10 cellular contexts compared by ENCODE assay signal in the genomic region with DNA sequence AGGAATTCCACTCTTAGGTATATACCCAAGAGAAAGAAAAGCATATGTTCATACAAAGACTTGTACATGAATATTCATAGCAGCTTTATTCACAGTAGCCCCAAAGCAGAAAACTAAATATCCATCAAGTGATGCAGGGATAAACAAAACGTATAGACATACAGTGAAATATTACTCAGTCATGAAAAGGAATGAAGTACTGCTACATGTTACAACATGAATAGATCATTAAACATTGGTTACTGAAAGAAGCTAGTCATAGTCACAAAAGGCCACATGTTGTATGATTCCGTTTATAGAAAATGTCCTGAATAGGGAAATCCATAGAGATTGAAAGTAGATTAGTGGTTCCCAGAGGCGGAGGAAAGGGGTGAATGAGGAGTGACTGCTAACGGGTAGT. TPM values are rescaled to one million over a fixed set of nuclear protein-coding genes. Genes with fewer than 3 reads are reported as not detected.
DNase-seq lines count a peak whose midpoint lies in the region; ATAC-seq and TF ChIP-seq lines count a peak whose summit lies in the region.
"Had no signal": no experiment of that assay in that cellular context is flagged by ENCODE, and none has a peak within 500 bp of the region (broad histone marks: within the 10 kb centered on the region; RNA-seq: fewer than 3 reads in every experiment).

No MANE protein-coding gene starts in this region.

- no peaks in the 10 kb centered on the region for H4K20me1 ChIP-seq in hepatocyte (ENCODE audit: insufficient read depth, poor library complexity, severe bottlenecking)

- H3K79me2 ChIP-seq in hepatocyte = no peaks in the 10 kb centered on the region

- no peak for DNase-seq in T-helper 1 cell
- no peak for DNase-seq in activated CD4-positive, alpha-beta memory T cell treated with anti-CD3 and anti-CD28 coated beads for 36 hours
- DNase-seq in hepatocyte (ENCODE audit: low spot score) = no peak
- no peak for DNase-seq in EL
- DNase-seq in inferior parietal cortex (ENCODE audit: extremely low spot score) = no peak
- DNase-seq: NCI-H2081 treated with DMSO at 0.1 percent for 48 hours had no signal

- no peak for ATAC-seq in GM19035 (IDR thresholded peaks at IDR 0.05; ENCODE audit: unreplicated experiment)

- no peak overlapping the region for H3K27ac ChIP-seq in hepatocyte

- H3K4me3 ChIP-seq in hepatocyte = no peak overlapping the region
- H3K4me3 ChIP-seq in skeletal muscle satellite cell (ENCODE audit: low read length) = peak overlapping the region; percentile 74

- H3K4me1 ChIP-seq in hepatocyte (ENCODE audit: insufficient read depth) (peaks cover 5% of the 10 kb centered on the region), skeletal muscle satellite cell (ENCODE audit: control insufficient read depth, insufficient read depth, low read length) (peaks cover 35% of the 10 kb centered on the region)

- H3K27me3 ChIP-seq in hepatocyte (no peaks in the 10 kb centered on the region), skeletal muscle satellite cell (ENCODE audit: control insufficient read depth, insufficient read depth, low read length) (no peaks in the 10 kb centered on the region)

- no peak overlapping the region for H3K9ac ChIP-seq in skeletal muscle satellite cell (ENCODE audit: low read depth, low read length)

- H3K4me1 Mint-ChIP-seq in T-helper 1 cell treated with Interleukin-12 subunit alpha and Interleukin-12 subunit beta and Interleukin-4 antibody, amounts not matched to agents 30 μg/mL and 1 μg/mL, for 36 hours (ENCODE audit: low read depth) = peaks cover 5% of the 10 kb centered on the region
- peaks cover 7% of the 10 kb centered on the region for H3K4me1 Mint-ChIP-seq in activated CD4-positive, alpha-beta memory T cell treated with anti-CD3 and anti-CD28 coated beads for 36 hours (ENCODE audit: low read depth)

- H3K9me3 ChIP-seq in hepatocyte (ENCODE audit: low read depth) = no peaks in the 10 kb centered on the region
- H3K9me3 ChIP-seq in skeletal muscle satellite cell (replicated peaks; ENCODE audit: low read length) = no peaks in the 10 kb centered on the region

- H2AFZ ChIP-seq in hepatocyte = no peak overlapping the region

- peak overlapping the region; percentile 84 for H3K4me2 ChIP-seq in hepatocyte
- H3K4me2 ChIP-seq in skeletal muscle satellite cell (ENCODE audit: low read length) = peak overlapping the region; percentile 88

- no peak overlapping the region for H3K27ac Mint-ChIP-seq in T-helper 1 cell treated with Interleukin-12 subunit alpha and Interleukin-12 subunit beta and Interleukin-4 antibody, amounts not matched to agents 30 μg/mL and 1 μg/mL, for 36 hours
- H3K27ac Mint-ChIP-seq in activated CD4-positive, alpha-beta memory T cell treated with anti-CD3 and anti-CD28 coated beads for 36 hours = no peak overlapping the region

- H3K4me3 Mint-ChIP-seq in T-helper 1 cell treated with Interleukin-12 subunit alpha and Interleukin-12 subunit beta and Interleukin-4 antibody, amounts not matched to agents 30 μg/mL and 1 μg/mL, for 36 hours = peak overlapping the region; percentile 83
- peak overlapping the region; percentile 14 for H3K4me3 Mint-ChIP-seq in activated CD4-positive, alpha-beta memory T cell treated with anti-CD3 and anti-CD28 coated beads for 36 hours

- intact Hi-C loops in activated CD4-positive, alpha-beta memory T cell treated with anti-CD3 and anti-CD28 coated beads for 36 hours (cut with micrococcal nuclease) = no loop called here

- POLR2A ChIA-PET in activated CD4-positive, alpha-beta memory T cell treated with anti-CD3 and anti-CD28 coated beads for 36 hours (lab: Charles Lee) = no interaction called here

- TF ChIP-seq CTCF in hepatocyte (IDR thresholded peaks at IDR 0.05; ENCODE audit: poor library complexity) = no peak

- WGBS in hepatocyte (ENCODE audit: low lambda C conversion rate, missing lambda C conversion rate) = 89% methylated on average over 4 of the region's 4 CpGs

- CTCF ChIA-PET in activated CD4-positive, alpha-beta memory T cell treated with anti-CD3 and anti-CD28 coated beads for 36 hours (lab: Charles Lee) = interaction anchor here (0.6 to 1.3 kb wide), 3 partner anchors 14 to 282 kb away, joined by 3 to 4 read pairs (median 3); no protein-coding TSS in a partner anchor

- no peaks in the 10 kb centered on the region for H3K36me3 Mint-ChIP-seq in T-helper 1 cell treated with Interleukin-12 subunit alpha and Interleukin-12 subunit beta and Interleukin-4 antibody, amounts not matched to agents 30 μg/mL and 1 μg/mL, for 36 hours (ENCODE audit: low read depth)
- H3K36me3 Mint-ChIP-seq in activated CD4-positive, alpha-beta memory T cell treated with anti-CD3 and anti-CD28 coated beads for 36 hours = no peaks in the 10 kb centered on the region

- H3K36me3 ChIP-seq in hepatocyte (replicated peaks; ENCODE audit: insufficient read depth, low read depth) (no peaks in the 10 kb centered on the region), skeletal muscle satellite cell (ENCODE audit: insufficient read depth, low read length) (no peaks in the 10 kb centered on the region)

- H3K9me2 ChIP-seq in hepatocyte (replicated peaks; ENCODE audit: insufficient read depth) = no peaks in the 10 kb centered on the region

- H3K9me3 Mint-ChIP-seq in T-helper 1 cell treated with Interleukin-12 subunit alpha and Interleukin-12 subunit beta and Interleukin-4 antibody, amounts not matched to agents 30 μg/mL and 1 μg/mL, for 36 hours = no peaks in the 10 kb centered on the region
- no peaks in the 10 kb centered on the region for H3K9me3 Mint-ChIP-seq in activated CD4-positive, alpha-beta memory T cell treated with anti-CD3 and anti-CD28 coated beads for 36 hours

- peaks cover 36% of the 10 kb centered on the region for H3K27me3 Mint-ChIP-seq in T-helper 1 cell treated with Interleukin-12 subunit alpha and Interleukin-12 subunit beta and Interleukin-4 antibody, amounts not matched to agents 30 μg/mL and 1 μg/mL, for 36 hours (ENCODE audit: low read depth)
- H3K27me3 Mint-ChIP-seq in activated CD4-positive, alpha-beta memory T cell treated with anti-CD3 and anti-CD28 coated beads for 36 hours = peaks cover 31% of the 10 kb centered on the region

RNA-seq across cellular contexts. Expression of gene MRAS, which starts 1.3 kb away (rescaled TPM):
- under 1 TPM; 0.10 to 0.19 TPM for total RNA-seq in activated CD4-positive, alpha-beta memory T cell treated with anti-CD3 and anti-CD28 coated beads for 36 hours
- total RNA-seq in hepatocyte = 13.2 and 17.9 TPM in 2 replicates
- polyA plus RNA-seq in hepatocyte = 13.3 and 16.5 TPM in 2 replicates
- total RNA-seq in skeletal muscle satellite cell (2012; rRNA removed) = 18.0 and 42.8 TPM in 2 replicates

RNA-seq across cellular contexts. Expression of gene NME9, which starts 17.4 kb away (rescaled TPM):
- total RNA-seq in activated CD4-positive, alpha-beta memory T cell treated with anti-CD3 and anti-CD28 coated beads for 36 hours = under 1 TPM; 0.58 to 0.90 TPM
- not detected in 2 replicates for total RNA-seq in hepatocyte
- polyA plus RNA-seq in hepatocyte = 0.85 and 1.0 TPM in 2 replicates
- not detected in 2 replicates for total RNA-seq in skeletal muscle satellite cell (2012; rRNA removed)
- total RNA-seq: SK-MEL-5 had no signal

Comparison
In these comparisons a context has a peak if more than half of its experiments do, and no peak if none do; other contexts are left out.
1. RNA of gene MRAS, which starts 1.3 kb away (total RNA-seq): 13.2 to 17.9 TPM in hepatocyte; 0.10 to 0.19 TPM in activated CD4-positive, alpha-beta memory T cell treated with anti-CD3 and anti-CD28 coated beads for 36 hours; every median in the first group is over 10 times any median in the second.